In the genomic region with DNA sequence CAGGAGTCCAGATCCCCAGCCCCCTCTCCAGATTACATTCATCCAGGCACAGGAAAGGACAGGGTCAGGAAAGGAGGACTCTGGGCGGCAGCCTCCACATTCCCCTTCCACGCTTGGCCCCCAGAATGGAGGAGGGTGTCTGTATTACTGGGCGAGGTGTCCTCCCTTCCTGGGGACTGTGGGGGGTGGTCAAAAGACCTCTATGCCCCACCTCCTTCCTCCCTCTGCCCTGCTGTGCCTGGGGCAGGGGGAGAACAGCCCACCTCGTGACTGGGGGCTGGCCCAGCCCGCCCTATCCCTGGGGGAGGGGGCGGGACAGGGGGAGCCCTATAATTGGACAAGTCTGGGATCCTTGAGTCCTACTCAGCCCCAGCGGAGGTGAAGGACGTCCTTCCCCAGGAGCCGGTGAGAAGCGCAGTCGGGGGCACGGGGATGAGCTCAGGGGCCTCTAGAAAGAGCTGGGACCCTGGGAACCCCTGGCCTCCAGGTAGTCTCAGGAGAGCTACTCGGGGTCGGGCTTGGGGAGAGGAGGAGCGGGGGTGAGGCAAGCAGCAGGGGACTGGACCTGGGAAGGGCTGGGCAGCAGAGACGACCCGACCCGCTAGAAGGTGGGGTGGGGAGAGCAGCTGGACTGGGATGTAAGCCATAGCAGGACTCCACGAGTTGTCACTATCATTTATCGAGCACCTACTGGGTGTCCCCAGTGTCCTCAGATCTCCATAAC, we compare ENCODE assay signal across 1 cellular context.
TF ChIP-seq lines count a peak whose summit lies in the region.

A gene (plus strand): TSS at position 360 of the 724 bp plus-strand sequence. CDS start 829 bp downstream, outside the sequence.

TF ChIP-seq in GM23338, 12 proteins besides CTCF, POLR2A, EP300 and RAD21:
- TF ChIP-seq POLR2AphosphoS5 (IDR thresholded peaks at IDR 0.05; ENCODE audit: low read depth), result peak; percentile 98
- no peak for TF ChIP-seq STAT1 (IDR thresholded peaks at IDR 0.05; ENCODE audit: unreplicated experiment)
- TF ChIP-seq NANOG (IDR thresholded peaks at IDR 0.05; ENCODE audit: borderline replicate concordance), result peak; percentile 25; the same call in 1 of the 2 replicates
TF ChIP-seq in GM23338: peak in this region for 2.
